Comparison of ENCODE assay signal across 1 cellular context in the genomic region with DNA sequence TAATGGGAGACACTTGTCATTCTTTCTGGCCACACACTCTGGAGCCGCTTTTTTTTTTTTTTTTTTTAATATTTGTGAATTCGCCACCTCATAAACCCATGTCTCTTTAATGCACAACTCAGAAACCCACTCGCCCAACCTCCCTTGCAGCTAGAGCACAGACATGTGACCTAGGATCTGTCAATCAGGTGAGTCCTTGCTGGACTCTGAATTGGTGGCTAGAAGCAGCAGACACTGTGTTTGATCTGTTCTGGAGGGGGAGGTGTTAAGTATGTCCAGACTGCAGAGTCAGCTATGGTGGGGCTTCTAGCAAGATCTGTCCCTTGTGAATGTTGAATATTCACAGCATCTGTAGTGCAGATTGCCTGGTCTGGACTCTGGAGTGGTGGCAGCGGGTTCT.
TF ChIP-seq lines count a peak whose summit lies in the region.

No MANE protein-coding gene starts in this region.

TF ChIP-seq in GM12878, 131 proteins besides CTCF, POLR2A, EP300 and RAD21:
- TF ChIP-seq CREM (IDR thresholded peaks at IDR 0.05; ENCODE audit: low read depth) (no peak), YBX1 (IDR thresholded peaks at IDR 0.05) (no peak), RB1 (IDR thresholded peaks at IDR 0.05; ENCODE audit: borderline replicate concordance) (no peak), SMAD5 (IDR thresholded peaks at IDR 0.05; ENCODE audit: low read depth) (no peak)
- TF ChIP-seq, protein P1, sequence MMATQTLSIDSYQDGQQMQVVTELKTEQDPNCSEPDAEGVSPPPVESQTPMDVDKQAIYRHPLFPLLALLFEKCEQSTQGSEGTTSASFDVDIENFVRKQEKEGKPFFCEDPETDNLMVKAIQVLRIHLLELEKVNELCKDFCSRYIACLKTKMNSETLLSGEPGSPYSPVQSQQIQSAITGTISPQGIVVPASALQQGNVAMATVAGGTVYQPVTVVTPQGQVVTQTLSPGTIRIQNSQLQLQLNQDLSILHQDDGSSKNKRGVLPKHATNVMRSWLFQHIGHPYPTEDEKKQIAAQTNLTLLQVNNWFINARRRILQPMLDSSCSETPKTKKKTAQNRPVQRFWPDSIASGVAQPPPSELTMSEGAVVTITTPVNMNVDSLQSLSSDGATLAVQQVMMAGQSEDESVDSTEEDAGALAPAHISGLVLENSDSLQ (IDR thresholded peaks at IDR 0.05), result peak; percentile 42; the same call in 1 of the 2 replicates
